ENCODE assay signal across 1 cellular context in genomic region chr11:130726647-130727046, GRCh38.
TF ChIP-seq lines count a peak whose summit lies in the region.

No MANE protein-coding gene starts in this region.

TF ChIP-seq in IMR-90, 13 proteins besides CTCF, POLR2A, EP300 and RAD21:
- no peak for TF ChIP-seq NFE2L2 (IDR thresholded peaks at IDR 0.05; ENCODE audit: low read depth, low read length)
- TF ChIP-seq RCOR1 (IDR thresholded peaks at IDR 0.05; ENCODE audit: insufficient replicate concordance, low read length) = no peak
- TF ChIP-seq RFX5 (IDR thresholded peaks at IDR 0.05; ENCODE audit: low read depth, low read length) = no peak
- no peak for TF ChIP-seq MXI1 (IDR thresholded peaks at IDR 0.05; ENCODE audit: borderline replicate concordance, low read depth, low read length)
- no peak for TF ChIP-seq BHLHE40 (IDR thresholded peaks at IDR 0.05; ENCODE audit: low read depth, low read length)
- TF ChIP-seq CHD1 (IDR thresholded peaks at IDR 0.05; ENCODE audit: low read depth, low read length) = no peak
- TF ChIP-seq ELK1 (IDR thresholded peaks at IDR 0.05; ENCODE audit: borderline replicate concordance, low read depth, low read length) = no peak
